ENCODE assay signal across 18 cellular contexts in the genomic region with DNA sequence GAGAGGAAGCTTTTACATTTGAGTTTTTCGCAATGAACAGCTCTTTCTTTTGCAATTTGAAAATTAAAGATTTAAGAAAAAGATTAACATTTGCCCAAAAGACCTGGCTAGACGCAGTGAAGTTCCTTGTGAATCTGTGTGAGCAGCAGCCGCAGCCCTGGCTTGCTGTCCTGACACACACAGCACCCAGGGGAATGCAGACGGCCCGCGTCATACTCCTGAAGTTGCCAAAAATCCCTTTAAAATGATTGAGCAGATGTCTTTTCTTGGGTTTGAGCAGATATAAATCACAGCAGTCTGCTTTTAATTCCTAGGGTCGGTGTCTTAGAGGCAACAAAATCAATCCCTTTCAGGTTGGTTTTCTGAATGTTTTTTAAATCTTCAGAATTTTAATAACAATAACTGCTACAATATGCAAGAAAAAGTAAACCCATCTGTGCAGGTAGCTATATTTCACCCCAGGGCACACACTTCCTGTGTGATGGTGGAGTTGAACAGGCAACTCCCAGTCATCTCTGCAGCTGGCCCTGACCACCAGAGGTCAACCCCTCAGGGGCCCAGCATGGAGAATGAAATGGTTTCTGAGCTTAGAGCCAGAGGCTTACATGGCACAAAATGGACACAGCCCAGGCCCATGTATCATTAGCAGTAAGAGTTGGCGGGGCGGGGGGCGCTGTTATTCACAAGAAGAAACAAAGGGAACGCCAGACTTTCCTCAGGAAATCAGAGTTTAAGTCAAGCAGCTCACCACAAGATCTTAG. TPM values are rescaled to one million over a fixed set of nuclear protein-coding genes. Genes with fewer than 3 reads are reported as not detected.
A peak's percentile ranks its signal among the peaks of the same experiment; 100 is the strongest.
DNase-seq lines count a peak whose midpoint lies in the region; ATAC-seq and TF ChIP-seq lines count a peak whose summit lies in the region.
"Had no signal": no experiment of that assay in that cellular context is flagged by ENCODE, and none has a peak within 500 bp of the region (broad histone marks: within the 10 kb centered on the region; RNA-seq: fewer than 3 reads in every experiment).

No MANE protein-coding gene starts in this region.

- no peaks in the 10 kb centered on the region for H3K36me3 ChIP-seq in osteoblast (ENCODE audit: insufficient read depth, low read length)
- H3K36me3 ChIP-seq: adrenal gland, lower lobe of right lung, Peyer's patch, sigmoid colon had no signal

- peak overlapping the region; percentile 68 for H3K27ac ChIP-seq in osteoblast (ENCODE audit: low read depth, low read length)
- H3K27ac ChIP-seq: lower lobe of right lung, Peyer's patch had no signal

- no peak overlapping the region for H3K4me3 ChIP-seq in AG04449 (ENCODE audit: low read depth, low read length)
- H3K4me3 ChIP-seq in fibroblast of the aortic adventitia (ENCODE audit: low read depth, low read length), result no peak overlapping the region
- H3K4me3 ChIP-seq in osteoblast (ENCODE audit: insufficient read depth, low read length), result no peak overlapping the region
- H3K4me3 ChIP-seq: adrenal gland, lower lobe of right lung, Peyer's patch, sigmoid colon had no signal

- POLR2A ChIA-PET in AG04449 (lab: Yijun Ruan, JAX), result no interaction called here

- DNase-seq in AG04449 (ENCODE audit: low read depth, low spot score) (peak; percentile 29), NCI-H2171 (lab: John Stamatoyannopoulos, UW) (peak; percentile 69), fibroblast of the aortic adventitia (ENCODE audit: low read depth) (peak; percentile 46), osteoblast (ENCODE audit: insufficient read length, low spot score, missing footprints) (no peak), NCI-H2029 (lab: John Stamatoyannopoulos, UW) (no peak), midbrain (lab: John Stamatoyannopoulos, UW) (no peak)
- DNase-seq in activated T-helper 1 cell treated with anti-CD3 and anti-CD28 coated beads, Interleukin-12 subunit alpha, Interleukin-12 subunit beta, Interleukin-2, Interleukin-4 antibody, amounts not matched to agents 30 ng/mL and 10 ng/mL and 1 ng/mL, durations not matched to agents 14 hours and 24 hours and 36 hours (ENCODE audit: low spot score), result no peak
- DNase-seq: activated CD4-positive, CD25-positive, alpha-beta regulatory T cell treated with anti-CD3 and anti-CD28 coated beads, Interleukin-2, amount 50 U/mL, for 72 hours; activated T-cell treated with anti-CD3 and anti-CD28 coated beads for 4 hours; Calu3; lower lobe of right lung; NCI-H1436 treated with DMSO at 0.1 percent for 48 hours; NCI-H526 treated with DMSO at 0.1 percent for 48 hours; Peyer's patch; sigmoid colon; stimulated activated naive CD4-positive, alpha-beta T cell had no signal

- H3K9me3 ChIP-seq in osteoblast (ENCODE audit: low read depth, low read length), result no peaks in the 10 kb centered on the region
- H3K9me3 ChIP-seq: adrenal gland, lower lobe of right lung, Peyer's patch, sigmoid colon had no signal

- H3K79me2 ChIP-seq in osteoblast (ENCODE audit: insufficient read depth, low read length), result no peaks in the 10 kb centered on the region

- no peaks in the 10 kb centered on the region for H3K27me3 Mint-ChIP-seq in activated T-helper 1 cell treated with anti-CD3 and anti-CD28 coated beads, Interleukin-12 subunit alpha, Interleukin-12 subunit beta, Interleukin-2, Interleukin-4 antibody, amounts not matched to agents 30 ng/mL and 10 ng/mL and 1 ng/mL, durations not matched to agents 14 hours and 24 hours and 36 hours (ENCODE audit: insufficient read depth)

- H3K4me1 ChIP-seq in osteoblast (ENCODE audit: insufficient read depth, low read length), result peaks cover 33% of the 10 kb centered on the region
- H3K4me1 ChIP-seq: Peyer's patch, sigmoid colon had no signal

- CTCF ChIA-PET in AG04449 (lab: Yijun Ruan, JAX), result interaction anchor here (0.9 to 2.0 kb wide), 7 partner anchors 11 to 66 kb away, joined by 3 to 9 read pairs (median 3); no protein-coding TSS in a partner anchor

- no peak for ATAC-seq in HG03108 (IDR thresholded peaks at IDR 0.05; ENCODE audit: unreplicated experiment)
- ATAC-seq: lower lobe of right lung had no signal

- no peak overlapping the region for H2AFZ ChIP-seq in osteoblast (ENCODE audit: low read length)

- no peak overlapping the region for H3K27ac Mint-ChIP-seq in activated T-helper 1 cell treated with anti-CD3 and anti-CD28 coated beads, Interleukin-12 subunit alpha, Interleukin-12 subunit beta, Interleukin-2, Interleukin-4 antibody, amounts not matched to agents 30 ng/mL and 10 ng/mL and 1 ng/mL, durations not matched to agents 14 hours and 24 hours and 36 hours

- no peak overlapping the region for H3K4me3 Mint-ChIP-seq in activated T-helper 1 cell treated with anti-CD3 and anti-CD28 coated beads, Interleukin-12 subunit alpha, Interleukin-12 subunit beta, Interleukin-2, Interleukin-4 antibody, amounts not matched to agents 30 ng/mL and 10 ng/mL and 1 ng/mL, durations not matched to agents 14 hours and 24 hours and 36 hours

- TF ChIP-seq CTCF in AG04449 (IDR thresholded peaks at IDR 0.05; ENCODE audit: insufficient read depth, low read length, missing control alignments) (no peak), fibroblast of the aortic adventitia (IDR thresholded peaks at IDR 0.05; ENCODE audit: insufficient read depth, low read length) (no peak), osteoblast (IDR thresholded peaks at IDR 0.05; ENCODE audit: extremely low read depth, low read depth, low read length) (no peak)

- intact Hi-C loops in activated T-helper 1 cell treated with anti-CD3 and anti-CD28 coated beads, Interleukin-12 subunit alpha, Interleukin-12 subunit beta, Interleukin-2, Interleukin-4 antibody, amounts not matched to agents 30 ng/mL and 10 ng/mL and 1 ng/mL, durations not matched to agents 14 hours and 24 hours and 36 hours (cut with micrococcal nuclease), result no loop called here

- H3K36me3 Mint-ChIP-seq in activated T-helper 1 cell treated with anti-CD3 and anti-CD28 coated beads, Interleukin-12 subunit alpha, Interleukin-12 subunit beta, Interleukin-2, Interleukin-4 antibody, amounts not matched to agents 30 ng/mL and 10 ng/mL and 1 ng/mL, durations not matched to agents 14 hours and 24 hours and 36 hours (ENCODE audit: low read depth), result no peaks in the 10 kb centered on the region

- no peaks in the 10 kb centered on the region for H3K9me3 Mint-ChIP-seq in activated T-helper 1 cell treated with anti-CD3 and anti-CD28 coated beads, Interleukin-12 subunit alpha, Interleukin-12 subunit beta, Interleukin-2, Interleukin-4 antibody, amounts not matched to agents 30 ng/mL and 10 ng/mL and 1 ng/mL, durations not matched to agents 14 hours and 24 hours and 36 hours

- no peaks in the 10 kb centered on the region for H4K20me1 ChIP-seq in osteoblast (ENCODE audit: insufficient read depth, low read length)

- no peaks in the 10 kb centered on the region for H3K4me1 Mint-ChIP-seq in activated T-helper 1 cell treated with anti-CD3 and anti-CD28 coated beads, Interleukin-12 subunit alpha, Interleukin-12 subunit beta, Interleukin-2, Interleukin-4 antibody, amounts not matched to agents 30 ng/mL and 10 ng/mL and 1 ng/mL, durations not matched to agents 14 hours and 24 hours and 36 hours (ENCODE audit: low read depth)

- peak overlapping the region; percentile 13 for H3K4me2 ChIP-seq in osteoblast (ENCODE audit: insufficient read depth, low read length)

- peaks cover 10% of the 10 kb centered on the region for H3K27me3 ChIP-seq in osteoblast (ENCODE audit: insufficient read depth, low read length)
- H3K27me3 ChIP-seq: adrenal gland, Peyer's patch, sigmoid colon had no signal

RNA-seq across cellular contexts. Expression of a gene that starts 32.2 kb away (rescaled TPM):
- total RNA-seq in fibroblast of the aortic adventitia (ENCODE audit: low replicate concordance) (0.81 and 6.3 TPM in 2 replicates), osteoblast (0.29 and 0.36 TPM in 2 replicates)
- 0.39 and 0.41 TPM in 2 replicates for total RNA-seq in activated T-helper 1 cell treated with anti-CD3 and anti-CD28 coated beads, Interleukin-12 subunit alpha, Interleukin-12 subunit beta, Interleukin-2, Interleukin-4 antibody, amounts not matched to agents 30 ng/mL and 10 ng/mL and 1 ng/mL, durations not matched to agents 14 hours and 24 hours and 36 hours

Comparison
In these comparisons a context has a peak if more than half of its experiments do, and no peak if none do; other contexts are left out.
1. DNase-seq: peak in AG04449 (single experiment), NCI-H2171 (single experiment) and fibroblast of the aortic adventitia (single experiment); none in osteoblast (single experiment), NCI-H2029 (single experiment), midbrain (single experiment) and activated T-helper 1 cell treated with anti-CD3 and anti-CD28 coated beads, Interleukin-12 subunit alpha, Interleukin-12 subunit beta, Interleukin-2, Interleukin-4 antibody, amounts not matched to agents 30 ng/mL and 10 ng/mL and 1 ng/mL, durations not matched to agents 14 hours and 24 hours and 36 hours (single experiment).